2 cellular contexts compared by ENCODE assay signal in genomic region chr21:10395963-10396362, GRCh38.
A peak's percentile ranks its signal among the peaks of the same experiment; 100 is the strongest.
TF ChIP-seq lines count a peak whose summit lies in the region.
"Not testable (repeated sequence)": the region's sequence is repeated elsewhere in the genome, so short reads cannot be mapped to it uniquely, and the experiment has no call there.

No MANE protein-coding gene starts in this region.

TF ChIP-seq in K562, 482 proteins besides CTCF, POLR2A, EP300 and RAD21:
- TF ChIP-seq THRB (CRISPR knock-in tag; conservative IDR thresholded peaks at IDR 0.05): 0 out of 2 replicates have a peak, but pooled peaks have one; percentile 23

TF ChIP-seq in HepG2, 621 proteins besides CTCF, POLR2A, EP300 and RAD21:
- 0 out of 2 replicates have a peak, but pooled peaks have one; percentile 16 for TF ChIP-seq ZBTB40 (IDR thresholded peaks at IDR 0.05)
- not testable (repeated sequence) for TF ChIP-seq ZBTB40 (CRISPR knock-in tag; IDR thresholded peaks at IDR 0.05); NONO (CRISPR knock-in tag; conservative IDR thresholded peaks at IDR 0.05); FOXP1 (CRISPR knock-in tag; IDR thresholded peaks at IDR 0.05)
- TF ChIP-seq NONO (IDR thresholded peaks at IDR 0.05): peak; percentile 58; the same call in 1 of the 2 replicates
- 0 out of 2 replicates have a peak, but pooled peaks have one; percentile 27 for TF ChIP-seq FOXP1 (IDR thresholded peaks at IDR 0.05)
- peak; percentile 82; the same call in 1 of the 2 replicates for TF ChIP-seq PLRG1 (conservative IDR thresholded peaks at IDR 0.05)
- TF ChIP-seq ATM (IDR thresholded peaks at IDR 0.05; ENCODE audit: borderline replicate concordance): 0 out of 2 replicates have a peak, but pooled peaks have one; percentile 43
